ENCODE assay signal across 22 cellular contexts in the genomic region with DNA sequence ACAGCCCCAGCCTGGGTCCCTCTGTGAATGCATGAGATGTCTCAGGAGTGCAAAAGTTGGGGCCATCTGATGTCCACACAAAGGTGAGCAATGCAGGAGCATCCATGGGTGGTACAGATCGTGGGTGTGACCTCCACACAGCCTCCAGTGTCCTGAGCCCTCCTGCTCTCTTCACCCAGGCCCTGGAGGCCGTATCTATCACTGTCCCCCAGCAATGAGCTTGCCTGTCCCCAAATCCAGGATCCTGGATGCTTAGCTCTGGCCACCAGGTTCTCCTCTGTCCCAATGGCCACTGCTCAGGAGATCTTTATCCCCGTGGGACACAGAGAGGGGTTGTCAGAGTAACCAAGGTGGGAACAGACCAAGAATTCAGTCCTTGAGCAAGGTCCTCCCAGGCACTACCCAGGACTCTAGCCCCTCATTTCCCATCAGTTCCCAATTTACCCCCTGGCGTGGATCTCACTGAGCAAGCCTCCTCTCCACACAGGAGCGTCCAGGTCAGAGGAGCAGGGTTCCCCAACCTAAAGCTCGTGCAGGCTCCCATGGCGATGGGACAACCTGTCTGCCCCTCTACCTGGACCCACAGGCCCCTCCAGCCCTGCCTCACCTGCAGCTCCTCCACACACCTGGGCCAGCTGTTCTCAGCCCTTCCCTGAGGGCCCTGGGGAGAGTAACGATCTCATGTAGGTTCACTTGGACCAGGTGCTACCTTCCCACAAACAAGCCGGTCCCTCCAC. TPM values are rescaled to one million over a fixed set of nuclear protein-coding genes. Genes with fewer than 3 reads are reported as not detected.
DNase-seq lines count a peak whose midpoint lies in the region; ATAC-seq and TF ChIP-seq lines count a peak whose summit lies in the region.
"Had no signal": no experiment of that assay in that cellular context is flagged by ENCODE, and none has a peak within 500 bp of the region (broad histone marks: within the 10 kb centered on the region; RNA-seq: fewer than 3 reads in every experiment).

No MANE protein-coding gene starts in this region.

- H3K27me3 Mint-ChIP-seq in T-helper 17 cell (no peaks in the 10 kb centered on the region), chondrocyte (ENCODE audit: low read depth) (peaks cover 3% of the 10 kb centered on the region)
- H3K27me3 Mint-ChIP-seq: CD4-positive, alpha-beta memory T cell had no signal

- no peak overlapping the region for H3K4me3 Mint-ChIP-seq in T-helper 17 cell
- no peak overlapping the region for H3K4me3 Mint-ChIP-seq in chondrocyte (ENCODE audit: unreplicated experiment)
- H3K4me3 Mint-ChIP-seq in stimulated activated effector memory CD8-positive, alpha-beta T cell treated with anti-CD3 and anti-CD28 coated beads, Interleukin-12 subunit alpha, Interleukin-12 subunit beta, amount 100 ng/mL, for 72 hours, result no peak overlapping the region
- H3K4me3 Mint-ChIP-seq: CD4-positive, alpha-beta memory T cell; GM23338; H9 had no signal

- no peak for ATAC-seq in T-helper 17 cell
- no peak for ATAC-seq in stimulated activated effector memory CD8-positive, alpha-beta T cell treated with anti-CD3 and anti-CD28 coated beads, Interleukin-12 subunit alpha, Interleukin-12 subunit beta, amount 100 ng/mL, for 72 hours
- ATAC-seq in GM18909 (IDR thresholded peaks at IDR 0.05; ENCODE audit: poor library complexity, unreplicated experiment), result no peak
- ATAC-seq in GM18520 (IDR thresholded peaks at IDR 0.05; ENCODE audit: unreplicated experiment), result no peak
- ATAC-seq: GM23338, HCT116 had no signal

- DNase-seq in T-helper 17 cell, result no peak
- peak; percentile 77 for DNase-seq in chondrocyte (ENCODE audit: low spot score)
- no peak for DNase-seq in stimulated activated effector memory CD8-positive, alpha-beta T cell treated with anti-CD3 and anti-CD28 coated beads, Interleukin-12 subunit alpha, Interleukin-12 subunit beta, amount 100 ng/mL, for 72 hours (ENCODE audit: low spot score in 2 of 2)
- DNase-seq in NCI-H187 (lab: John Stamatoyannopoulos, UW), result no peak
- DNase-seq: C1 segment of cervical spinal cord; Calu3; CD4-positive, alpha-beta memory T cell; COR-L47; DMS53; DMS79 treated with DMSO at 0.1 percent for 48 hours; GF-D8; H9 had no signal

- TF ChIP-seq CTCF in chondrocyte (IDR thresholded peaks at IDR 0.05), result no peak
- TF ChIP-seq CTCF in neutrophil (IDR thresholded peaks at IDR 0.05), result no peak

- no peak overlapping the region for H3K4me3 ChIP-seq in neutrophil (ENCODE audit: low read depth in 1 of 2, low read length in 1 of 2)
- H3K4me3 ChIP-seq: GM23338 had no signal

- H3K27me3 ChIP-seq in neutrophil, result no peaks in the 10 kb centered on the region

- H3K9me3 ChIP-seq in T-helper 17 cell (ENCODE audit: control insufficient read depth, low read length, poor library complexity, severe bottlenecking), result no peaks in the 10 kb centered on the region
- no peaks in the 10 kb centered on the region for H3K9me3 ChIP-seq in neutrophil

- peaks cover 67% of the 10 kb centered on the region for H3K36me3 ChIP-seq in neutrophil

- H3K36me3 Mint-ChIP-seq in T-helper 17 cell (ENCODE audit: low read depth) (peaks cover 18% of the 10 kb centered on the region), chondrocyte (ENCODE audit: low read depth) (no peaks in the 10 kb centered on the region)
- peaks cover 26% of the 10 kb centered on the region for H3K36me3 Mint-ChIP-seq in stimulated activated effector memory CD8-positive, alpha-beta T cell treated with anti-CD3 and anti-CD28 coated beads, Interleukin-12 subunit alpha, Interleukin-12 subunit beta, amount 100 ng/mL, for 72 hours

- H3K4me1 ChIP-seq in neutrophil (ENCODE audit: control insufficient read depth in 1 of 2, insufficient read depth in 1 of 2, low read depth in 1 of 2, low read length in 1 of 2), result peaks cover 38 to 43% of the 10 kb centered on the region in 2 experiments

- H3K27ac Mint-ChIP-seq in T-helper 17 cell, result peak overlapping the region; percentile 34
- no peak overlapping the region for H3K27ac Mint-ChIP-seq in chondrocyte (ENCODE audit: unreplicated experiment)
- H3K27ac Mint-ChIP-seq in stimulated activated effector memory CD8-positive, alpha-beta T cell treated with anti-CD3 and anti-CD28 coated beads, Interleukin-12 subunit alpha, Interleukin-12 subunit beta, amount 100 ng/mL, for 72 hours, result peak overlapping the region; percentile 54
- H3K27ac Mint-ChIP-seq: GM23338, H9 had no signal

- peaks cover 16% of the 10 kb centered on the region for H3K4me1 Mint-ChIP-seq in T-helper 17 cell
- H3K4me1 Mint-ChIP-seq in chondrocyte (ENCODE audit: low read depth), result no peaks in the 10 kb centered on the region
- peaks cover 13% of the 10 kb centered on the region for H3K4me1 Mint-ChIP-seq in stimulated activated effector memory CD8-positive, alpha-beta T cell treated with anti-CD3 and anti-CD28 coated beads, Interleukin-12 subunit alpha, Interleukin-12 subunit beta, amount 100 ng/mL, for 72 hours
- H3K4me1 Mint-ChIP-seq: CD4-positive, alpha-beta memory T cell; GM23338; H9 had no signal

- H3K27ac ChIP-seq in neutrophil, result peak overlapping the region; percentile 45

- peaks cover 14% of the 10 kb centered on the region for H3K9me3 Mint-ChIP-seq in chondrocyte (ENCODE audit: low read depth)
- no peaks in the 10 kb centered on the region for H3K9me3 Mint-ChIP-seq in stimulated activated effector memory CD8-positive, alpha-beta T cell treated with anti-CD3 and anti-CD28 coated beads, Interleukin-12 subunit alpha, Interleukin-12 subunit beta, amount 100 ng/mL, for 72 hours

RNA-seq across cellular contexts. Expression of gene CEACAM21, which starts 11.3 kb away (rescaled TPM):
- total RNA-seq in T-helper 17 cell (10 to 100 TPM; 40.5 to 44.4 TPM), chondrocyte (not detected in 3 replicates)
- total RNA-seq: A172, Calu3, Daoy, GM23338, H9 had no signal

RNA-seq across cellular contexts. Expression of gene CEACAM4, which starts 39.6 kb away (rescaled TPM):
- under 1 TPM; 0.31 to 0.92 TPM for total RNA-seq in T-helper 17 cell
- not detected in 3 replicates for total RNA-seq in chondrocyte
- total RNA-seq: A172, A673, Calu3, Daoy, G401, GM23338, H4, H9 had no signal

Comparison
In these comparisons a context has a peak if more than half of its experiments do, and no peak if none do; other contexts are left out.
1. RNA of gene CEACAM21, which starts 11.3 kb away (total RNA-seq): 40.5 to 44.4 TPM in T-helper 17 cell; not detected in chondrocyte; every median in the first group is over 10 times any median in the second.